In the genomic region with DNA sequence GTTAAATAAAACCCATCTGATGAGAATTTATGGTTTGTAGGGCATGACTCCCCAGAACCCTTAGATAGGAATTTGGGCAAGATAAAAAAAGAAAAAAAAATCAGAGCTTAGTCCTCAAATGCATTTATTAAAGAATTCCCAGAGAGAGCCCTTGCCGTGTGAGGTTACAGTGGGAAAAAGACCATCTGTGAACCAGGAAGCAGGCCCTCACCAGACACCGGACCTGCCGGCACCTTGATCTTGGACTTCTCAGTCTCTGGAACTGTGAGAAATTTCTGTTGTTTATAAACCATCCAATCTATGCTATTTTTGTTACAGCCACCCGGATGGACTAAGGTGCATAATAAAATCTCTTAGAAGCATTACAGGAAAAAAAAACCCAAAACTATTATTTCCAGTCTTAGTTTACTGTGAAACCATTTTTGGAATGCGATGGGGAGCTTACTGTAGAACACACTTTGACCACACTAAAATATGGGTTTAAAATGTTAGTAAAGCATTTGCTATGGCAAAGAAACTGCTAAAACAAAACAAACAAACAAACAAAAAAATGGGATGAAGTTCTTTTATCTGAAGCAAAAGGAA, we compare ENCODE assay signal across 21 cellular contexts.
"Had no signal": no experiment of that assay in that cellular context is flagged by ENCODE, and none has a peak within 500 bp of the region (broad histone marks: within the 10 kb centered on the region; RNA-seq: fewer than 3 reads in every experiment).

No MANE protein-coding gene starts in this region.

- FAIRE-seq: islet of Langerhans had no signal

- H3K36me3 ChIP-seq: breast epithelium, gastroesophageal sphincter, heart right ventricle, lower lobe of right lung, tibial artery, uterus had no signal

- H3K4me1 ChIP-seq: breast epithelium, gastroesophageal sphincter, heart right ventricle, lower lobe of right lung, uterus had no signal

- H3K27ac ChIP-seq: breast epithelium, gastroesophageal sphincter, heart right ventricle, lower lobe of right lung, skin epidermis, uterus had no signal

- H3K27me3 ChIP-seq: breast epithelium, gastroesophageal sphincter, heart right ventricle, tibial artery, uterus had no signal

- H3K4me3 ChIP-seq: breast epithelium, gastroesophageal sphincter, heart right ventricle, lower lobe of right lung, skin epidermis, tibial artery, uterus had no signal

- DNase-seq: activated CD4-positive, alpha-beta memory T cell treated with anti-CD3 and anti-CD28 coated beads, Interleukin-2, amount 10 ng/mL, durations not matched to agents 7 days and 5 days; activated CD4-positive, alpha-beta T cell treated with anti-CD3 and anti-CD28 coated beads for 4 hours; activated effector memory CD4-positive, alpha-beta T cell treated with Interleukin-2 at 50 U/mL for 16 hours; activated T-cell treated with anti-CD3 and anti-CD28 coated beads, Interleukin-2, amount 50 U/mL, for 4 hours; amniotic stem cell; cerebellar nuclear complex; dermis blood vessel endothelial cell; heart right ventricle; left colon; lower lobe of right lung; naive thymus-derived CD8-positive, alpha-beta T cell; stimulated activated CD4-positive, alpha-beta T cell treated with anti-CD3 and anti-CD28 coated beads, Interleukin-15, amount 100 ng/mL, for 24 hours; stimulated activated CD4-positive, alpha-beta T cell treated with anti-CD3 and anti-CD28 coated beads, Interleukin-4, amount 100 ng/mL, for 24 hours; stimulated activated naive CD4-positive, alpha-beta T cell; T-helper 17 cell; tibial artery; uterus had no signal

- H3K9me3 ChIP-seq: breast epithelium, lower lobe of right lung, tibial artery, uterus had no signal
